ENCODE assay signal across 9 cellular contexts in genomic region chr5:34538026-34538672, GRCh38.
DNase-seq lines count a peak whose midpoint lies in the region; ATAC-seq and TF ChIP-seq lines count a peak whose summit lies in the region.
"Had no signal": no experiment of that assay in that cellular context is flagged by ENCODE, and none has a peak within 500 bp of the region (broad histone marks: within the 10 kb centered on the region; RNA-seq: fewer than 3 reads in every experiment).

No MANE protein-coding gene starts in this region.

- no peak for ATAC-seq in GM19395 (IDR thresholded peaks at IDR 0.05; ENCODE audit: unreplicated experiment)

- H3K27ac ChIP-seq in Karpas-422 (ENCODE audit: low read length) (no peak overlapping the region), dorsolateral prefrontal cortex (no peak overlapping the region), thyroid gland (no peak overlapping the region)
- H3K27ac ChIP-seq in CD4-positive, alpha-beta memory T cell (ENCODE audit: low read depth, low read length): no peak overlapping the region

- H2AFZ ChIP-seq in Karpas-422 (ENCODE audit: low read length): no peak overlapping the region

- peaks cover 0 to 4% of the 10 kb centered on the region in 2 donors for H3K36me3 Mint-ChIP-seq in CD4-positive, alpha-beta memory T cell
- H3K36me3 Mint-ChIP-seq: brain had no signal

- no peak overlapping the region for H3K4me3 Mint-ChIP-seq in CD4-positive, alpha-beta memory T cell
- H3K4me3 Mint-ChIP-seq: brain had no signal

- no peak for TF ChIP-seq POLR2A in thyroid gland (IDR thresholded peaks at IDR 0.05)

- no peak overlapping the region for H3K4me2 ChIP-seq in Karpas-422 (ENCODE audit: low read depth, low read length, poor library complexity, severe bottlenecking)

- H3K27me3 ChIP-seq in GM06990 (replicated peaks; ENCODE audit: control insufficient read depth, insufficient read depth, low read length) (no peaks in the 10 kb centered on the region), Karpas-422 (ENCODE audit: low read length) (no peaks in the 10 kb centered on the region), dorsolateral prefrontal cortex (peaks cover 0 to 6% (median 0%) of the 10 kb centered on the region in 45 donors), thyroid gland (no peaks in the 10 kb centered on the region)
- H3K27me3 ChIP-seq in CD4-positive, alpha-beta memory T cell (ENCODE audit: insufficient read depth, low read length): peaks cover 6% of the 10 kb centered on the region

- H3K4me3 ChIP-seq in GM06990 (replicated peaks; ENCODE audit: low read depth, low read length) (no peak overlapping the region), Karpas-422 (ENCODE audit: low read length) (no peak overlapping the region), dorsolateral prefrontal cortex (no peak overlapping the region), thyroid gland (replicated peaks in 1 of 3) (no peak overlapping the region)
- no peak overlapping the region for H3K4me3 ChIP-seq in CD4-positive, alpha-beta memory T cell (ENCODE audit: low read length in 2 of 2)

- H3K4me1 ChIP-seq in Karpas-422 (ENCODE audit: low read length) (peaks cover 5% of the 10 kb centered on the region; the same call in 1 of the 2 replicates), thyroid gland (peaks cover 6 to 15% of the 10 kb centered on the region in 2 donors)
- H3K4me1 ChIP-seq in CD4-positive, alpha-beta memory T cell (ENCODE audit: insufficient read depth, low read length): no peaks in the 10 kb centered on the region

- no peaks in the 10 kb centered on the region for H3K9me2 ChIP-seq in Karpas-422 (replicated peaks; ENCODE audit: insufficient read depth, low read length)

- H4K20me1 ChIP-seq in Karpas-422 (ENCODE audit: insufficient read depth, low read depth, low read length): no peaks in the 10 kb centered on the region

- H3K27ac Mint-ChIP-seq in CD4-positive, alpha-beta memory T cell: peak overlapping the region in 1 of 7 donors; percentile 43
- H3K27ac Mint-ChIP-seq: brain had no signal

- 95 to 98% methylated on average over 3 of the region's 3 CpGs for WGBS in thyroid gland, 2 donors

- intact Hi-C loops in dorsolateral prefrontal cortex (cut with DNase I) (loop anchor here in 1 of 2 donors (5.0 kb wide), 2 partner anchors 36 to 61 kb away; no protein-coding TSS in a partner anchor), thyroid gland (cut with DNase I) (no loop called here)
- intact Hi-C loops in CD4-positive, alpha-beta memory T cell (cut with micrococcal nuclease): no loop called here

- DNase-seq in GM06990 (ENCODE audit: extremely low read depth, insufficient read length) (no peak), Karpas-422 (peak; percentile 68), dorsolateral prefrontal cortex (peak in 1 of 10 donors; percentile 24), pons (ENCODE audit: low spot score) (peak; percentile 15), thyroid gland (no peak), SIG-M5 (lab: John Stamatoyannopoulos, UW) (no peak)
- DNase-seq in CD4-positive, alpha-beta memory T cell: no peak

- H3K9ac ChIP-seq in Karpas-422 (ENCODE audit: low read length): no peak overlapping the region

- H3K9me3 ChIP-seq in Karpas-422 (ENCODE audit: low read length): no peaks in the 10 kb centered on the region
- no peaks in the 10 kb centered on the region for H3K9me3 ChIP-seq in thyroid gland
- no peaks in the 10 kb centered on the region for H3K9me3 ChIP-seq in CD4-positive, alpha-beta memory T cell (ENCODE audit: control insufficient read depth in 1 of 2, low read length in 2 of 2)

- H3K4me1 Mint-ChIP-seq in CD4-positive, alpha-beta memory T cell: no peaks in the 10 kb centered on the region

- POLR2A ChIA-PET in CD4-positive, alpha-beta memory T cell (lab: Charles Lee; ENCODE audit: partially characterized antibody): no interaction called here

- TF ChIP-seq CTCF in GM06990 (IDR thresholded peaks at IDR 0.05; ENCODE audit: insufficient read depth, low read length, poor library complexity, severe bottlenecking) (peak; percentile 57), dorsolateral prefrontal cortex (IDR thresholded peaks at IDR 0.05 in 54 of 56, conservative IDR thresholded peaks at IDR 0.05 in 2 of 56; ENCODE audit: low read depth in 1 of 56, partially characterized antibody in 56 of 56) (peak in 39 of 56 donors; percentile 13 to 64 (median 37)), thyroid gland (IDR thresholded peaks at IDR 0.05) (no peak)

- no peaks in the 10 kb centered on the region for H3K36me3 ChIP-seq in GM06990 (ENCODE audit: control insufficient read depth, insufficient read depth, low read length)
- H3K36me3 ChIP-seq in Karpas-422 (ENCODE audit: insufficient read depth, low read length): no peaks in the 10 kb centered on the region
- no peaks in the 10 kb centered on the region for H3K36me3 ChIP-seq in thyroid gland
- H3K36me3 ChIP-seq in CD4-positive, alpha-beta memory T cell (ENCODE audit: insufficient read depth, low read length): no peaks in the 10 kb centered on the region

- H3K9me3 Mint-ChIP-seq in CD4-positive, alpha-beta memory T cell: peaks cover 0 to 6% (median 3%) of the 10 kb centered on the region in 8 donors

- no peaks in the 10 kb centered on the region for H3K79me2 ChIP-seq in Karpas-422 (ENCODE audit: low read length)

- CTCF ChIA-PET in CD4-positive, alpha-beta memory T cell (lab: Charles Lee; ENCODE audit: partially characterized antibody): no interaction called here

- H3K27me3 Mint-ChIP-seq in CD4-positive, alpha-beta memory T cell: peaks cover 16 to 22% of the 10 kb centered on the region in 2 donors

Comparison
In these comparisons a context has a peak if more than half of its experiments do, and no peak if none do; other contexts are left out.
1. DNase-seq: peak in Karpas-422 (single experiment) and pons (single experiment); none in GM06990 (single experiment), thyroid gland (0 of 2), CD4-positive, alpha-beta memory T cell (0 of 5) and SIG-M5 (single experiment).
2. CTCF ChIP-seq: peak in GM06990 (single experiment) and dorsolateral prefrontal cortex (39 of 56); none in thyroid gland (0 of 6).